In genomic region chr19:6753178-6754031, GRCh38 we compare ENCODE assay signal across 1 cellular context.
TF ChIP-seq lines count a peak whose summit lies in the region.

No MANE protein-coding gene starts in this region.

TF ChIP-seq in HepG2, 621 proteins besides CTCF, POLR2A, EP300 and RAD21 (continued from another document and continues in another):
- TF ChIP-seq FOXK1 (CRISPR knock-in tag; IDR thresholded peaks at IDR 0.05; ENCODE audit: borderline replicate concordance, low read depth) (peak; percentile 58; the same call in 1 of the 2 replicates), CHCHD3 (CRISPR knock-in tag; IDR thresholded peaks at IDR 0.05) (0 out of 2 replicates have a peak, but pooled peaks have one; percentile 19), POLR2AphosphoS5 (IDR thresholded peaks at IDR 0.05; ENCODE audit: low read depth, low read length) (peak; percentile 54; the same call in 1 of the 2 replicates), ZNF678 (CRISPR knock-in tag; IDR thresholded peaks at IDR 0.05) (no peak), CCDC6 (CRISPR knock-in tag; IDR thresholded peaks at IDR 0.05) (no peak; the same call in 1 of the 2 replicates), ZKSCAN1 (IDR thresholded peaks at IDR 0.05; ENCODE audit: low read length) (no peak), ZFP62 (CRISPR knock-in tag; IDR thresholded peaks at IDR 0.05) (no peak), SAP130 (CRISPR knock-in tag; IDR thresholded peaks at IDR 0.05; ENCODE audit: low read depth) (peak; percentile 93), TAF1 (CRISPR knock-in tag; IDR thresholded peaks at IDR 0.05) (peak; percentile 64; the same call in 1 of the 2 replicates), ZBTB34 (CRISPR knock-in tag; IDR thresholded peaks at IDR 0.05) (no peak; the same call in 1 of the 2 replicates), GZF1 (CRISPR knock-in tag; IDR thresholded peaks at IDR 0.05) (peak; percentile 76; the same call in 1 of the 2 replicates), ZNF512 (CRISPR knock-in tag; IDR thresholded peaks at IDR 0.05) (no peak), PTBP1 (IDR thresholded peaks at IDR 0.05; ENCODE audit: low read depth, low read length, poor library complexity, severe bottlenecking) (no peak), ZNF639 (CRISPR knock-in tag; conservative IDR thresholded peaks at IDR 0.05) (0 out of 2 replicates have a peak, but pooled peaks have one; percentile 47), PAXIP1 (CRISPR knock-in tag; conservative IDR thresholded peaks at IDR 0.05) (peak; percentile 51; the same call in 1 of the 2 replicates), CENPT (CRISPR knock-in tag; IDR thresholded peaks at IDR 0.05; ENCODE audit: low read depth) (peak; percentile 83; the same call in 1 of the 2 replicates), FOXP4 (CRISPR knock-in tag; IDR thresholded peaks at IDR 0.05) (peak; percentile 87), ZNF24 (IDR thresholded peaks at IDR 0.05) (no peak), ZNF292 (CRISPR knock-in tag; IDR thresholded peaks at IDR 0.05; ENCODE audit: borderline replicate concordance, low read depth) (peak; percentile 72; the same call in 1 of the 2 replicates), PRDM10 (CRISPR knock-in tag; IDR thresholded peaks at IDR 0.05; ENCODE audit: low read depth) (peak; percentile 81), ARID2 (CRISPR knock-in tag; IDR thresholded peaks at IDR 0.05; ENCODE audit: borderline replicate concordance) (no peak), HIC2 (CRISPR knock-in tag; IDR thresholded peaks at IDR 0.05; ENCODE audit: low read depth) (0 out of 2 replicates have a peak, but pooled peaks have one; percentile 29), ZFYVE20 (CRISPR knock-in tag; IDR thresholded peaks at IDR 0.05; ENCODE audit: borderline replicate concordance, low read depth) (no peak), ZFP82 (CRISPR knock-in tag; IDR thresholded peaks at IDR 0.05; ENCODE audit: borderline replicate concordance) (no peak), CBFB (CRISPR knock-in tag; IDR thresholded peaks at IDR 0.05) (peak; percentile 63; the same call in 1 of the 2 replicates), MZF1 (CRISPR knock-in tag; IDR thresholded peaks at IDR 0.05; ENCODE audit: borderline replicate concordance) (no peak), ZNF557 (CRISPR knock-in tag; IDR thresholded peaks at IDR 0.05) (peak; percentile 58; the same call in 1 of the 2 replicates), ZHX1 (CRISPR knock-in tag; IDR thresholded peaks at IDR 0.05; ENCODE audit: low read depth) (peak; percentile 88), CERS6 (CRISPR knock-in tag; IDR thresholded peaks at IDR 0.05) (no peak), ELK4 (CRISPR knock-in tag; IDR thresholded peaks at IDR 0.05; ENCODE audit: borderline replicate concordance) (no peak), GTF2F1 (IDR thresholded peaks at IDR 0.05; ENCODE audit: low read length) (no peak), MYC (CRISPR knock-in tag; IDR thresholded peaks at IDR 0.05; ENCODE audit: borderline replicate concordance) (peak; percentile 98)
